ENCODE assay signal across 1 cellular context in genomic region chr3:101724329-101725191, GRCh38.
TF ChIP-seq lines count a peak whose summit lies in the region.

Gene CEP97, plus strand, starts transcription at chr3:101724614. Its CDS starts 63 bp downstream, at chr3:101724677.

TF ChIP-seq in HCT116, 20 proteins besides CTCF, POLR2A, EP300 and RAD21 (continued from another document):
- no peak for TF ChIP-seq REST (IDR thresholded peaks at IDR 0.05; ENCODE audit: low read depth)
- no peak for TF ChIP-seq ZBTB33 (IDR thresholded peaks at IDR 0.05; ENCODE audit: extremely low read depth, insufficient replicate concordance, low read length)
- TF ChIP-seq POLR2AphosphoS5 (IDR thresholded peaks at IDR 0.05; ENCODE audit: low read depth, low read length), result peak; percentile 64
- peak; percentile 64 for TF ChIP-seq EGR1 (IDR thresholded peaks at IDR 0.05; ENCODE audit: low read depth)
- TF ChIP-seq JUND (IDR thresholded peaks at IDR 0.05), result no peak
- peak; percentile 47 for TF ChIP-seq ELF1 (IDR thresholded peaks at IDR 0.05; ENCODE audit: borderline replicate concordance, low read depth)
- TF ChIP-seq SP1 (IDR thresholded peaks at IDR 0.05; ENCODE audit: low read depth), result peak; percentile 33
- TF ChIP-seq SRF (IDR thresholded peaks at IDR 0.05; ENCODE audit: low read depth), result peak; percentile 33; the same call in 1 of the 2 replicates
TF ChIP-seq in HCT116: peak in this region for 12.
